ENCODE assay signal across 2 cellular contexts in genomic region chr16:1762879-1763520, GRCh38.
TF ChIP-seq lines count a peak whose summit lies in the region.

No MANE protein-coding gene starts in this region.

TF ChIP-seq in GM23338, 12 proteins besides CTCF, POLR2A, EP300 and RAD21 (continued from another document):
- no peak for TF ChIP-seq STAT1 (IDR thresholded peaks at IDR 0.05; ENCODE audit: unreplicated experiment)
- TF ChIP-seq ZNF114 (CRISPR knock-in tag; IDR thresholded peaks at IDR 0.05) = no peak
- no peak for TF ChIP-seq EZH2phosphoT487 (IDR thresholded peaks at IDR 0.05; ENCODE audit: unreplicated experiment)
- TF ChIP-seq CREB1 (CRISPR knock-in tag; IDR thresholded peaks at IDR 0.05; ENCODE audit: low read depth) = no peak
- no peak for TF ChIP-seq REST (IDR thresholded peaks at IDR 0.05; ENCODE audit: unreplicated experiment)
- TF ChIP-seq POLR2AphosphoS5 (IDR thresholded peaks at IDR 0.05; ENCODE audit: low read depth) = no peak
- TF ChIP-seq NANOG (IDR thresholded peaks at IDR 0.05; ENCODE audit: borderline replicate concordance) = no peak
- no peak for TF ChIP-seq ZNF462 (CRISPR knock-in tag; IDR thresholded peaks at IDR 0.05)
- no peak for TF ChIP-seq JUNB (IDR thresholded peaks at IDR 0.05; ENCODE audit: unreplicated experiment)
- no peak for TF ChIP-seq ETS1 (IDR thresholded peaks at IDR 0.05)
- TF ChIP-seq EZH2 (IDR thresholded peaks at IDR 0.05; ENCODE audit: low read depth, unreplicated experiment) = no peak

TF ChIP-seq in PFSK-1, 5 proteins besides CTCF, POLR2A, EP300 and RAD21:
- TF ChIP-seq SIN3A (IDR thresholded peaks at IDR 0.05; ENCODE audit: borderline replicate concordance, insufficient read depth, low read length) (no peak), TAF1 (IDR thresholded peaks at IDR 0.05; ENCODE audit: borderline replicate concordance, insufficient read depth, low read length) (0 out of 2 replicates have a peak, but pooled peaks have one; percentile 33), POLR2AphosphoS5 (IDR thresholded peaks at IDR 0.05; ENCODE audit: low read depth, low read length) (no peak; the same call in 1 of the 2 replicates), FOXP2 (optimal IDR thresholded peaks at IDR 0.05; ENCODE audit: borderline replicate concordance, extremely low read depth, extremely low read length, insufficient read depth) (no peak)
